ENCODE assay signal across 8 cellular contexts in the genomic region with DNA sequence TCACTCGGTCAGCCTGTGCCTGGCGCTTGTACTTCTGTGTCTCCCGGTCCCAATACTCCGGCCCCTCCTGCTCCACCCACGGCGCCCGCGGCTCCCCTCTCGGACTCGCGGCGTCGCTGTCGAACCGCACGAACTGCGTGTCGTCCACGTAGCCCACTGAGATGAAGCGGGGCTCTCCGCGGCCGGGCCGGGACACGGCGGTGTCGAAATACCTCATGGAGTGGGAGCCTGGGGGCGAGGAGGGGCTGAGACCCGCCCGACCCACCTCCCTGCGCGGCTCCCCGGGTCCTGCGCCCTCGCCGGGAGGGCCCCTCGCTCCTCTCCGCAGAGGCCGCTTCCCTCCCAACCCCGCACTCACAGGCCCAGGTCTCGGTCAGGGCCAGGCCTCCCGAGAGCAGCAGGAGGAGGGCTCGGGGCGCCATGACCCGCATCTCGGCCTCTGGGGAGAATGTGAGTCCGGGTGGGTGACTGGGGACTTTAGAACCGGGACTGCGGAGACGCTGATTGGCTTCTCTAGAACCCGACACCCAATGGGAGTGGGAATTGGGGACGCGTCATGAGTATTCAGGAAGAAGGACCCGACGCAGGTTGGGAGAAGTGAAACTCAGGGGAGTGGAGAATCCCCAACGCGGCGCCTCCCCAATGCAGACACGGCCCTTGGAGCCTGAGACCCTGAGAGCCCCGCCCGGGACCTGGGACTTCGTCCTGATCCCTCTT.
A peak's percentile ranks its signal among the peaks of the same experiment; 100 is the strongest.
DNase-seq lines count a peak whose midpoint lies in the region; ATAC-seq and TF ChIP-seq lines count a peak whose summit lies in the region.

A gene (minus strand): TSS at position 452 of the 717 bp plus-strand sequence. CDS start 21 bp downstream, at position 431.

- peak; percentile 91 for DNase-seq in GM13977 (ENCODE audit: low spot score)
- DNase-seq in NCI-H187 (lab: John Stamatoyannopoulos, UW), result peak; percentile 48 to 56
- DNase-seq in T1000 (lab: John Stamatoyannopoulos, UW), result peak; percentile 73
- peak; percentile 95 for DNase-seq in astrocyte of the hippocampus (ENCODE audit: low read depth, low spot score)
- DNase-seq in hippocampal formation (lab: John Stamatoyannopoulos, UW), result peak; percentile 76 to 91
- peak; percentile 93 for DNase-seq in retina
- no peak for DNase-seq in SHP77 (lab: John Stamatoyannopoulos, UW)

- peak; percentile 19 for TF ChIP-seq CTCF in GM13977 (IDR thresholded peaks at IDR 0.05; ENCODE audit: extremely low read depth, insufficient read depth, missing control alignments)

- in situ Hi-C loops in GM13977 (cut with MboI; ENCODE audit: low pct_unique_long_range_greater_than_20kb, low sequenced_read_pairs, unreplicated experiment), result no loop called here

- peak; percentile 81 for ATAC-seq in HG02885 (IDR thresholded peaks at IDR 0.05; ENCODE audit: poor library complexity, unreplicated experiment)

Comparison
In these comparisons a context has a peak if more than half of its experiments do, and no peak if none do; other contexts are left out.
1. DNase-seq: peak in GM13977 (single experiment), NCI-H187 (2 of 2), T1000 (single experiment), astrocyte of the hippocampus (single experiment), hippocampal formation (2 of 2) and retina (single experiment); none in SHP77 (0 of 2).